In the genomic region with DNA sequence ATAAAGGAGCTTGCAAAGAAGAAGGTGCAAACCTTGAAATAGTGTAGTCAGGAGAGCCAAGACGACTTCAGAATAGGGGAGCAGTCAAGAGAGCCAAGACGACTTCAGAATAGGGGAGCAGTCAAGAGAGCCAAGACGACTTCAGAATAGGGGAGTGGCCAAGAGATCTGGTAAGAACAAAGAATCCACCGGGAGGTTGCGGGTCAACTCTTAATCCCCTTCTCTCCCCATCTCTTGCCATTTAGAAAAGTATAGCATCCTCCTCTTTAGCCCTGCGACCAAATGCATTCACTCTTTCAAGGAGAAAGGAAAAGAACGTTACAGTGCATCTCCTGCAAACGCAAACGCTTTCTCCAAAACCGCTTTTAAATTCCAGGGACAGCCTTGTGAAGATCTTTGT, we compare ENCODE assay signal across 8 cellular contexts. TPM values are rescaled to one million over a fixed set of nuclear protein-coding genes. Genes with fewer than 3 reads are reported as not detected.
DNase-seq lines count a peak whose midpoint lies in the region; ATAC-seq, FAIRE-seq and TF ChIP-seq lines count a peak whose summit lies in the region.

No MANE protein-coding gene starts in this region.

- H3K27me3 ChIP-seq in Peyer's patch (no peaks in the 10 kb centered on the region), pancreas (no peaks in the 10 kb centered on the region)

- peak in 1 of 4 donors; percentile 1 for ATAC-seq in pancreas

- no peak for DNase-seq in Peyer's patch
- peak; percentile 29 to 34 for DNase-seq in erythroblast (lab: John Stamatoyannopoulos, UW)
- no peak for DNase-seq in pancreas
- DNase-seq in HTR-8/SVneo (ENCODE audit: insufficient read length, low spot score): no peak
- DNase-seq in H4 (ENCODE audit: low spot score): no peak
- no peak for DNase-seq in occipital lobe (lab: John Stamatoyannopoulos, UW)
- no peak for DNase-seq in NCI-H1092 treated with DMSO at 0.1 percent for 48 hours (lab: John Stamatoyannopoulos, UW)

- H3K36me3 ChIP-seq in ES-I3 (ENCODE audit: insufficient read depth, low read length) (peaks cover 11% of the 10 kb centered on the region), Peyer's patch (peaks cover 0 to 21% (median 0%) of the 10 kb centered on the region in 3 donors), pancreas (peaks cover 0 to 4% (median 0%) of the 10 kb centered on the region in 3 donors)

- 0 out of 2 replicates have a peak, but pooled peaks cover 11% of the 10 kb centered on the region for H3K4me1 ChIP-seq in ES-I3 (ENCODE audit: insufficient read depth, low read length)
- H3K4me1 ChIP-seq in Peyer's patch: peaks cover 0 to 25% (median 2%) of the 10 kb centered on the region in 4 donors
- H3K4me1 ChIP-seq in pancreas: peaks cover 6 to 23% (median 12%) of the 10 kb centered on the region in 3 donors

- WGBS in pancreas, 2 donors: 0% methylated on average over 10 of the region's 10 CpGs

- intact Hi-C loops in pancreas (cut with DNase I): loop anchor here in 2 of 3 donors (10.0 kb wide), 2 partner anchors 97 to 167 kb away; partner anchors contain the start of gene GPRC5B (in 2 of the 2)

- TF ChIP-seq POLR2A in Peyer's patch (IDR thresholded peaks at IDR 0.05): no peak
- no peak for TF ChIP-seq POLR2A in erythroblast (IDR thresholded peaks at IDR 0.05; ENCODE audit: low read length)

- TF ChIP-seq CTCF in Peyer's patch (IDR thresholded peaks at IDR 0.05) (no peak), pancreas (IDR thresholded peaks at IDR 0.05) (no peak)

- peak overlapping the region; percentile 95 for H3K9ac ChIP-seq in ES-I3 (ENCODE audit: low read depth, low read length)

- peak overlapping the region; percentile 75 to 96 (median 84) for H3K4me3 ChIP-seq in Peyer's patch
- H3K4me3 ChIP-seq in pancreas: peak overlapping the region; percentile 97 to 100 (median 100)

- H3K27ac ChIP-seq in Peyer's patch: peak overlapping the region; percentile 73 to 86 (median 78)
- H3K27ac ChIP-seq in pancreas: peak overlapping the region; percentile 46 to 76 (median 61)

- FAIRE-seq in pancreas (lab: Jason Lieb, UNC) (no peak), HTR-8/SVneo (lab: Jason Lieb, UNC) (no peak)

- no peaks in the 10 kb centered on the region for H3K9me3 ChIP-seq in ES-I3 (ENCODE audit: control insufficient read depth, insufficient read depth, low read length)
- no peaks in the 10 kb centered on the region for H3K9me3 ChIP-seq in Peyer's patch
- no peaks in the 10 kb centered on the region for H3K9me3 ChIP-seq in pancreas

RNA-seq across cellular contexts. Expression of gene KNOP1, which starts 0.7 kb away (rescaled TPM):
- total RNA-seq in Peyer's patch (10 to 100 TPM in 3 of 4 donors, 1 to 10 TPM in 1; 10.0 to 26.1 (median 19.9) TPM), pancreas (10 to 100 TPM in 2 of 6 donors, 1 to 10 TPM in 4; 4.4 to 13.9 (median 7.4) TPM), occipital lobe (20.1 TPM)
- polyA plus RNA-seq in pancreas: 10 to 100 TPM in 1 of 2 donors, 1 to 10 TPM in 1; 8.7 to 12.5 TPM
- total RNA-seq in H4 (2014; rRNA removed; shearing (Covaris generic)): 12.6 and 29.0 TPM in 2 replicates

RNA-seq across cellular contexts. Expression of gene IQCK, which starts 0.8 kb away (rescaled TPM):
- total RNA-seq in Peyer's patch (10 to 100 TPM in 2 of 4 donors, 1 to 10 TPM in 2; 8.2 to 42.9 (median 10.3) TPM), pancreas (10 to 100 TPM in 4 of 6 donors, 1 to 10 TPM in 2; 6.7 to 15.5 (median 10.4) TPM), occipital lobe (10.8 TPM)
- 10 to 100 TPM; 15.1 TPM for polyA plus RNA-seq in pancreas
- total RNA-seq in H4 (2014; rRNA removed; shearing (Covaris generic)): 11.7 and 16.2 TPM in 2 replicates

Comparison
In these comparisons a context has a peak if more than half of its experiments do, and no peak if none do; other contexts are left out.
1. DNase-seq: peak in erythroblast (2 of 2); none in Peyer's patch (0 of 3), pancreas (0 of 6), HTR-8/SVneo (single experiment), H4 (single experiment), occipital lobe (single experiment) and NCI-H1092 treated with DMSO at 0.1 percent for 48 hours (single experiment).